In the genomic region with DNA sequence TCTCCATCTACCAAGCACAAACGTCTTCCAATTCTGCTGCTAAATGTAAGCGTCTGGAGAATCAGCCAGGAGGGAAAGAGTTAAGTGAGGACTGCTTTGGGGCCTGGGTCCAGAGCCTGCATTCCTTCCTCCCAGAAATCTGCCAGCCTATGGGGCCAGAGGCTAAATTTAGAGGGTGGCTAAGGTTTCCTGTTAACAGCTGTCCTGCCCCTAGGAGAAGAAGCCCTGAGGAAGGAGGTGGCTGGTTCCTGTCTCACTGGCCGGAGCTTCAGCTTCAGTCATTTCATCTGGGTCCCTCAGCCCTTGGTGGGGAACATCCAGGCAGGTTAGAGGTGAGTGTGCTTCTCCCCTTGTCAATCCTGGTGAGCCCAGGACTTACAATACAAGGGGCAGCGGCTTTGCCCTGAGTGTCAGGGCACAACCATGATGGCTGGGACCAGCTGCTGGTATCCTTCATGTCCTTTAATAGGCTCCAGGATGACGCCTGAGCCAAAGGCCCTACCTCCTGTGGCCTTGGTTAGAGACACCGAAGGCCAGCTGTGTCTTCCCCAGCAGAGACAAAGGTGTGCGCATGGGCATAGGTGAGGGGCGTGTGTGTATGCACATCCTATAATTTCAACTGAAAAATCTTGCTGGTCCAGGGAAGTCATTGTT, we compare ENCODE assay signal across 17 cellular contexts. TPM values are rescaled to one million over a fixed set of nuclear protein-coding genes. Genes with fewer than 3 reads are reported as not detected.
A peak's percentile ranks its signal among the peaks of the same experiment; 100 is the strongest.
DNase-seq lines count a peak whose midpoint lies in the region; ATAC-seq, FAIRE-seq and TF ChIP-seq lines count a peak whose summit lies in the region.
"Had no signal": no experiment of that assay in that cellular context is flagged by ENCODE, and none has a peak within 500 bp of the region (broad histone marks: within the 10 kb centered on the region; RNA-seq: fewer than 3 reads in every experiment).

TSS of gene STYXL2 (plus strand) at position 213 of the 654 bp plus-strand sequence. CDS start 775 bp downstream, outside the sequence.

- peak; percentile 69 for DNase-seq in LHCN-M2 (ENCODE audit: low read depth)
- no peak for DNase-seq in astrocyte (ENCODE audit: low read depth)
- peak; percentile 48 for DNase-seq in iPS-NIHi7 (ENCODE audit: extremely low spot score)
- no peak for DNase-seq in testis
- no peak for DNase-seq in occipital lobe (lab: John Stamatoyannopoulos, UW)
- DNase-seq: activated effector memory CD4-positive, alpha-beta T cell treated with Interleukin-2 at 50 U/mL for 16 hours; anterior cingulate cortex; DMS53; left colon; NCI-H1105 treated with DMSO at 0.1 percent for 48 hours; NCI-H2171 treated with DMSO at 0.1 percent for 48 hours; NK-92 treated with Interleukin-12 subunit alpha and Interleukin-12 subunit beta, amount 100 ng/mL, for 24 hours; SK-N-SH; stimulated activated CD4-positive, alpha-beta T cell treated with anti-CD3 and anti-CD28 coated beads, Interleukin-1b, Interleukin-23, amount 100 ng/mL, for 48 hours had no signal

- WGBS in testis, 2 donors = 79 to 90% methylated on average over 4 to 8 of the region's 8 CpGs

- H3K9ac ChIP-seq in astrocyte (ENCODE audit: low read length) (no peak within 1 kb of the TSS), skeletal muscle satellite cell (ENCODE audit: low read depth, low read length) (no peak within 1 kb of the TSS)
- H3K9ac ChIP-seq: SK-N-SH had no signal

- H3K4me3 ChIP-seq in astrocyte (ENCODE audit: insufficient read depth, low read depth, low read length) (no peak within 1 kb of the TSS), skeletal muscle satellite cell (ENCODE audit: low read length) (peak within 1 kb of the TSS; percentile 40), testis (no peak within 1 kb of the TSS)

- no peak within 1 kb of the TSS for H2AFZ ChIP-seq in astrocyte (ENCODE audit: low read depth, low read length)

- no peak for TF ChIP-seq CTCF in astrocyte (IDR thresholded peaks at IDR 0.05; ENCODE audit: insufficient read depth, low read depth, low read length)
- TF ChIP-seq CTCF in testis (IDR thresholded peaks at IDR 0.05) = no peak

- H3K9me3 ChIP-seq in astrocyte (ENCODE audit: insufficient read depth, low read depth, low read length) (no peaks in the 10 kb centered on the region), skeletal muscle satellite cell (replicated peaks; ENCODE audit: low read length) (no peaks in the 10 kb centered on the region), testis (no peaks in the 10 kb centered on the region)
- H3K9me3 ChIP-seq: SK-N-SH had no signal

- peaks cover 26% of the 10 kb centered on the region for H3K4me1 Mint-ChIP-seq in astrocyte (ENCODE audit: low read depth, unreplicated experiment)

- H3K4me3 Mint-ChIP-seq in astrocyte (ENCODE audit: unreplicated experiment) = peak within 1 kb of the TSS; percentile 31

- no peaks in the 10 kb centered on the region for H4K20me1 ChIP-seq in astrocyte (ENCODE audit: insufficient read depth, low read length)

- H3K27me3 ChIP-seq in astrocyte (ENCODE audit: insufficient read depth, low read length) (no peaks in the 10 kb centered on the region), skeletal muscle satellite cell (ENCODE audit: control insufficient read depth, insufficient read depth, low read length) (no peaks in the 10 kb centered on the region), testis (no peaks in the 10 kb centered on the region)

- H3K27ac Mint-ChIP-seq in astrocyte (ENCODE audit: unreplicated experiment) = no peak within 1 kb of the TSS

- H3K79me2 ChIP-seq in astrocyte (ENCODE audit: insufficient read depth, low read length) = no peaks in the 10 kb centered on the region

- H3K9me3 Mint-ChIP-seq in astrocyte (ENCODE audit: unreplicated experiment) = no peaks in the 10 kb centered on the region

- H3K27ac ChIP-seq in astrocyte (ENCODE audit: low read depth, low read length) (no peak within 1 kb of the TSS), testis (no peak within 1 kb of the TSS)

- intact Hi-C loops in testis (cut with DNase I; ENCODE audit: low total_unique reads) = no loop called here

- peaks cover 5% of the 10 kb centered on the region for H3K4me1 ChIP-seq in astrocyte (ENCODE audit: insufficient read depth, low read length)
- peaks cover 24% of the 10 kb centered on the region for H3K4me1 ChIP-seq in skeletal muscle satellite cell (ENCODE audit: control insufficient read depth, insufficient read depth, low read length)
- no peaks in the 10 kb centered on the region for H3K4me1 ChIP-seq in testis

- no peak for ATAC-seq in HG03457 (IDR thresholded peaks at IDR 0.05; ENCODE audit: unreplicated experiment)
- ATAC-seq: left colon had no signal

- H3K27me3 Mint-ChIP-seq in astrocyte (ENCODE audit: low read depth, unreplicated experiment) = no peaks in the 10 kb centered on the region

- no peak for FAIRE-seq in astrocyte (lab: Jason Lieb, UNC)

- H3K4me2 ChIP-seq in astrocyte (ENCODE audit: low read length) (no peak within 1 kb of the TSS), skeletal muscle satellite cell (ENCODE audit: low read length) (peak within 1 kb of the TSS; percentile 59)

- H3K36me3 ChIP-seq in astrocyte (ENCODE audit: insufficient read depth, low read length) (no peaks in the 10 kb centered on the region), skeletal muscle satellite cell (ENCODE audit: insufficient read depth, low read length) (no peaks in the 10 kb centered on the region), testis (ENCODE audit: low read depth, missing control alignments) (no peaks in the 10 kb centered on the region)

- TF ChIP-seq POLR2A in testis (IDR thresholded peaks at IDR 0.05) = no peak

- H3K36me3 Mint-ChIP-seq in astrocyte (ENCODE audit: low read depth, unreplicated experiment) = no peaks in the 10 kb centered on the region

RNA-seq across cellular contexts. Expression of gene STYXL2, which starts in this region (rescaled TPM):
- 2.6 and 4.8 TPM in 2 replicates for total RNA-seq in LHCN-M2 (2014; rRNA removed)
- polyA plus RNA-seq in LHCN-M2 (2012) = 9.4 TPM
- 0.82 and 0.99 TPM in 2 replicates for total RNA-seq in astrocyte
- 0.25 and 1.1 TPM in 2 replicates for total RNA-seq in skeletal muscle satellite cell (2012; rRNA removed)
- total RNA-seq in testis = 1 to 10 TPM in 1 of 2 donors, under 1 TPM in 1; 0.19 to 1.0 TPM
- 0.99 TPM for polyA plus RNA-seq in testis (ENCODE audit: insufficient read depth, low read depth, low replicate concordance)
- 0.16 TPM for total RNA-seq in occipital lobe
- total RNA-seq: dermis microvascular lymphatic vessel endothelial cell had no signal
- polyA plus RNA-seq: SK-N-SH had no signal

Comparison
In these comparisons a context has a peak if more than half of its experiments do, and no peak if none do; other contexts are left out.
1. DNase-seq: peak in LHCN-M2 (single experiment) and iPS-NIHi7 (single experiment); none in astrocyte (single experiment), testis (single experiment) and occipital lobe (single experiment).